8 cellular contexts compared by ENCODE assay signal in genomic region chr10:62050941-62051433, GRCh38.
DNase-seq lines count a peak whose midpoint lies in the region; ATAC-seq and TF ChIP-seq lines count a peak whose summit lies in the region.

No MANE protein-coding gene starts in this region.

- in situ Hi-C loops in IMR-90 (cut with MboI; ENCODE audit: low sequenced_read_pairs) = loop anchor here (5.0 kb wide), 1 partner anchor 149 kb away; the partner anchor contains the start of gene ARID5B

- H3K56ac ChIP-seq in IMR-90 (ENCODE audit: extremely low read depth, insufficient read depth, low read length) = peak overlapping the region; percentile 99

- no peaks in the 10 kb centered on the region for H3K27me3 ChIP-seq in IMR-90 (ENCODE audit: control insufficient read depth, insufficient read depth, low read length)
- H3K27me3 ChIP-seq in neuron (ENCODE audit: insufficient read depth, low read length) = no peaks in the 10 kb centered on the region

- H3K79me1 ChIP-seq in IMR-90 (ENCODE audit: low read depth in 1 of 2, low read length in 2 of 2) = peaks cover 0 to 59% of the 10 kb centered on the region in 2 experiments; a peak in 2 of 4 replicates

- CTCF ChIA-PET in IMR-90 (lab: Yijun Ruan, JAX) = interaction anchor here (2.2 kb wide), 1 partner anchor 12 kb away, joined by 10 read pairs; no protein-coding TSS in a partner anchor

- H2BK120ac ChIP-seq in IMR-90 (ENCODE audit: low read depth, low read length) = peak overlapping the region; percentile 92

- H4K8ac ChIP-seq in IMR-90 (ENCODE audit: low read depth in 2 of 2, low read length in 2 of 2) = peak overlapping the region; percentile 62 to 89

- H3K14ac ChIP-seq in IMR-90 (replicated peaks; ENCODE audit: low read depth, low read length) = peak overlapping the region; percentile 92

- H3K23ac ChIP-seq in IMR-90 (ENCODE audit: low read depth, low read length) = peak overlapping the region; percentile 98

- peaks cover 48% of the 10 kb centered on the region for H4K20me1 ChIP-seq in IMR-90 (ENCODE audit: insufficient read depth, low read length)

- H2AK9ac ChIP-seq in IMR-90 (replicated peaks; ENCODE audit: low read depth, low read length, poor library complexity) = peak overlapping the region; percentile 75

- intact Hi-C loops in CD14-positive monocyte (cut with micrococcal nuclease) = no loop called here
- intact Hi-C loops in IMR-90 (cut with micrococcal nuclease) = loop anchor here (10.0 kb wide), 2 partner anchors 296 to 1236 kb away; no protein-coding TSS in a partner anchor

- peaks cover 22% of the 10 kb centered on the region for H3K4me1 ChIP-seq in IMR-90 (ENCODE audit: control insufficient read depth, insufficient read depth, low read length)
- H3K4me1 ChIP-seq in neuron (ENCODE audit: insufficient read depth, low read length) = peaks cover 56% of the 10 kb centered on the region

- no peak overlapping the region for H2AFZ ChIP-seq in IMR-90 (replicated peaks; ENCODE audit: low read length, poor library complexity)
- H2AFZ ChIP-seq in neuron (ENCODE audit: low read depth, low read length) = peak overlapping the region; percentile 4

- H3K4me3 Mint-ChIP-seq in CD14-positive monocyte = no peak overlapping the region

- H3K27me3 Mint-ChIP-seq in CD14-positive monocyte (ENCODE audit: low read depth in 3 of 3) = peaks cover 0 to 2% (median 0%) of the 10 kb centered on the region in 3 donors

- 28% methylated on average over 4 of the region's 8 CpGs; no CpG with 5 or more reads in 1 of the 2 experiments for WGBS in IMR-90 (ENCODE audit: extremely low coverage in 2 of 2, insufficient read length in 1 of 2), 2 experiments

- H2AK5ac ChIP-seq in IMR-90 (ENCODE audit: low read depth, low read length) = peak overlapping the region; percentile 85

- peak overlapping the region; percentile 87 for H3K9ac ChIP-seq in IMR-90 (ENCODE audit: low read depth, low read length)

- no peaks in the 10 kb centered on the region for H3K9me3 Mint-ChIP-seq in CD14-positive monocyte

- peak overlapping the region; percentile 56; the same call in 1 of the 3 replicates for H2BK15ac ChIP-seq in IMR-90 (ENCODE audit: low read depth, low read length)

- peak; percentile 94 for TF ChIP-seq POLR2A in IMR-90 (IDR thresholded peaks at IDR 0.05; ENCODE audit: low read depth, low read length)

- ATAC-seq in GM21367 (IDR thresholded peaks at IDR 0.05; ENCODE audit: unreplicated experiment) = peak; percentile 40
- ATAC-seq in IMR-90 (ENCODE audit: low read depth) = peak; percentile 35

- TF ChIP-seq CTCF in CD14-positive monocyte (IDR thresholded peaks at IDR 0.05) (no peak), IMR-90 (conservative IDR thresholded peaks at IDR 0.05; ENCODE audit: low read depth, low read length) (no peak), epithelial cell of proximal tubule (conservative IDR thresholded peaks at IDR 0.05; ENCODE audit: low read depth, low read length) (no peak)

- peaks cover 16 to 26% of the 10 kb centered on the region in 2 donors for H3K36me3 Mint-ChIP-seq in CD14-positive monocyte

- dilution Hi-C loops in IMR-90 (cut with HindIII; ENCODE audit: low sequenced_read_pairs, unreplicated experiment) = no loop called here

- TF ChIP-seq RAD21 in IMR-90 (IDR thresholded peaks at IDR 0.05; ENCODE audit: low read length) = no peak

- H3K27ac Mint-ChIP-seq in CD14-positive monocyte = peak overlapping the region in 6 of 7 donors; percentile 81 to 92 (median 87)

- POLR2A ChIA-PET in IMR-90 (lab: Charles Lee; ENCODE audit: unreplicated experiment) = interaction anchor here (0.6 to 3.5 kb wide), 12 partner anchors 10 to 300 kb away, joined by 3 to 12 read pairs (median 6); no protein-coding TSS in a partner anchor

- H3K36me3 ChIP-seq in IMR-90 (ENCODE audit: control insufficient read depth, insufficient read depth, low read length) = peaks cover 48% of the 10 kb centered on the region
- peaks cover 29% of the 10 kb centered on the region for H3K36me3 ChIP-seq in neuron (ENCODE audit: insufficient read depth, low read length)

- peak; percentile 83 for DNase-seq in CD14-positive monocyte (ENCODE audit: low spot score)
- DNase-seq in IMR-90 = peak; percentile 96
- DNase-seq in activated CD8-positive, alpha-beta memory T cell treated with anti-CD3 and anti-CD28 coated beads for 48 hours (ENCODE audit: low read depth in 2 of 3, low spot score in 2 of 3) = peak in 2 of 3 experiments; percentile 44 to 48
- DNase-seq in epithelial cell of proximal tubule (ENCODE audit: low read depth) = peak; percentile 86
- DNase-seq in superior temporal gyrus (ENCODE audit: extremely low spot score) = peak; percentile 69
- DNase-seq in NCI-H82 treated with DMSO at 0.1 percent for 48 hours (lab: John Stamatoyannopoulos, UW; ENCODE audit: unreplicated experiment) = no peak

- peak overlapping the region; percentile 96 for H3K4ac ChIP-seq in IMR-90 (ENCODE audit: low read depth, low read length)

- H3K4me3 ChIP-seq in IMR-90 (ENCODE audit: insufficient read depth, low read depth, low read length) (peak overlapping the region; percentile 62), epithelial cell of proximal tubule (ENCODE audit: low read depth, low read length) (peak overlapping the region; percentile 84), neuron (ENCODE audit: low read length) (peak overlapping the region; percentile 55)

- H2BK20ac ChIP-seq in IMR-90 (ENCODE audit: low read depth, low read length) = peak overlapping the region; percentile 37

- H3K9me3 ChIP-seq in IMR-90 (ENCODE audit: control insufficient read depth, insufficient read depth, low read length) (no peaks in the 10 kb centered on the region), neuron (ENCODE audit: low read length) (no peaks in the 10 kb centered on the region)

- BruUV-seq in IMR-90 (replicated peaks; lab: Mats Ljungman, UMichigan) = no TSS peak

- peak overlapping the region; percentile 83 for H3K27ac ChIP-seq in IMR-90 (ENCODE audit: insufficient read depth, low read length)

- peak overlapping the region; percentile 88 for H4K91ac ChIP-seq in IMR-90 (ENCODE audit: insufficient read depth, low read depth, low read length)

- H3K4me1 Mint-ChIP-seq in CD14-positive monocyte = peaks cover 79% of the 10 kb centered on the region

- peak overlapping the region; percentile 82 for H4K5ac ChIP-seq in IMR-90 (ENCODE audit: low read depth, low read length)

- peak overlapping the region; percentile 61 for H3K18ac ChIP-seq in IMR-90 (ENCODE audit: low read depth, low read length)

- H3K9me1 ChIP-seq in IMR-90 (ENCODE audit: insufficient read depth, low read length) = peaks cover 24% of the 10 kb centered on the region

- peak overlapping the region; percentile 88 for H2BK5ac ChIP-seq in IMR-90 (ENCODE audit: low read depth, low read length, poor library complexity, severe bottlenecking)

- peak overlapping the region; percentile 100 for H3K4me2 ChIP-seq in IMR-90 (ENCODE audit: low read depth, low read length)

TF ChIP-seq in IMR-90, 13 proteins besides CTCF, POLR2A, EP300 and RAD21:
- TF ChIP-seq RFX5 (IDR thresholded peaks at IDR 0.05; ENCODE audit: low read depth, low read length) (no peak), CEBPB (IDR thresholded peaks at IDR 0.05; ENCODE audit: low read depth, low read length) (peak; percentile 91), SMC3 (IDR thresholded peaks at IDR 0.05; ENCODE audit: low read depth, low read length) (no peak), MAZ (IDR thresholded peaks at IDR 0.05; ENCODE audit: borderline replicate concordance, low read depth, low read length) (0 out of 2 replicates have a peak, but pooled peaks have one; percentile 15), USF2 (IDR thresholded peaks at IDR 0.05; ENCODE audit: low read depth, low read length) (no peak), CHD1 (IDR thresholded peaks at IDR 0.05; ENCODE audit: low read depth, low read length) (peak; percentile 84; the same call in 1 of the 2 replicates), BHLHE40 (IDR thresholded peaks at IDR 0.05; ENCODE audit: low read depth, low read length) (no peak), MXI1 (IDR thresholded peaks at IDR 0.05; ENCODE audit: borderline replicate concordance, low read depth, low read length) (peak; percentile 57; the same call in 1 of the 2 replicates), NFE2L2 (IDR thresholded peaks at IDR 0.05; ENCODE audit: low read depth, low read length) (no peak), ELK1 (IDR thresholded peaks at IDR 0.05; ENCODE audit: borderline replicate concordance, low read depth, low read length) (no peak), RCOR1 (IDR thresholded peaks at IDR 0.05; ENCODE audit: insufficient replicate concordance, low read length) (no peak), FOS (IDR thresholded peaks at IDR 0.05; ENCODE audit: low read depth, low read length) (peak; percentile 79), MAFK (IDR thresholded peaks at IDR 0.05; ENCODE audit: low read depth, low read length) (peak; percentile 82)
